ENCODE assay signal across 20 cellular contexts in the genomic region with DNA sequence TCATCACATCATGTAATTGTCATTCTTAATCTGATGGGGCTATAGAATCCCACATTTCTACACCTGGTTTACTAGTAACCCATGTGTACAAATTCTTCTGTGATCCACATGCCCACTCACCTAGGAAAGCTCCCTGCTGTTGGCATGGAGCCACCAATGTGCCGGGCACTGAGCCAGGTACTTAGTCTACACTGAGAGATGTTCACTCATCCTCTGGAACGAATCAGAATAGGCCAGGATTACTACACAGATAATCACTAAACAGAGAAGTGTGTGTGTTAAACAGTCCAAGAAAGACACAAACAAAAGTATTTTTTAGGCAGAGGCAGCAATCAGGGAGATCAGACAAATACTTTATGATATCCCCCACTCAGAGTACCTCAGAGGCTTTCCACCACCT.
A peak's percentile ranks its signal among the peaks of the same experiment; 100 is the strongest.
DNase-seq lines count a peak whose midpoint lies in the region; ATAC-seq and TF ChIP-seq lines count a peak whose summit lies in the region.
"Had no signal": no experiment of that assay in that cellular context is flagged by ENCODE, and none has a peak within 500 bp of the region (broad histone marks: within the 10 kb centered on the region; RNA-seq: fewer than 3 reads in every experiment).

No MANE protein-coding gene starts in this region.

- H3K4me3 ChIP-seq in coronary artery, result no peak overlapping the region
- H3K4me3 ChIP-seq: body of pancreas, colonic mucosa, HAP-1, hepatocyte, SJSA1, spleen, transverse colon had no signal

- intact Hi-C loops in left ventricle myocardium superior (cut with micrococcal nuclease), result loop anchor here (10.0 kb wide), 1 partner anchor 123 kb away; no protein-coding TSS in a partner anchor

- peak; percentile 72 to 83 for DNase-seq in NCI-H524 (lab: John Stamatoyannopoulos, UW)
- DNase-seq in NCI-H524 treated with DMSO at 0.1 percent for 48 hours (lab: John Stamatoyannopoulos, UW), result no peak
- DNase-seq in EL, result peak; percentile 1
- peak; percentile 4 for DNase-seq in NCI-H69 (lab: John Stamatoyannopoulos, UW)
- peak; percentile 68 for DNase-seq in left ventricle myocardium superior
- no peak for DNase-seq in coronary artery (ENCODE audit: low spot score)
- DNase-seq: activated CD4-positive, alpha-beta T cell treated with anti-CD3 and anti-CD28 coated beads for 48 hours; colonic mucosa; DND-41; NCI-H1092 treated with DMSO at 0.1 percent for 48 hours; spleen; stimulated activated CD4-positive, alpha-beta T cell treated with anti-CD3 and anti-CD28 coated beads, Interleukin-4, amount 100 ng/mL, for 4 hours; stimulated activated naive CD8-positive, alpha-beta T cell treated with anti-CD3 and anti-CD28 coated beads, Interleukin-15, amount 100 ng/mL, for 72 hours; transverse colon had no signal

- ATAC-seq in left ventricle myocardium superior (peak; percentile 76), GM18867 (IDR thresholded peaks at IDR 0.05; ENCODE audit: unreplicated experiment) (no peak), HG03175 (IDR thresholded peaks at IDR 0.05; ENCODE audit: unreplicated experiment) (no peak)
- ATAC-seq: body of pancreas; stimulated activated naive CD8-positive, alpha-beta T cell treated with anti-CD3 and anti-CD28 coated beads, Interleukin-15, amount 100 ng/mL, for 72 hours had no signal

- TF ChIP-seq CTCF in coronary artery (IDR thresholded peaks at IDR 0.05), result no peak

- no peak overlapping the region for H3K27ac ChIP-seq in coronary artery
- H3K27ac ChIP-seq: body of pancreas, colonic mucosa, hepatocyte, SJSA1, spleen, transverse colon had no signal

Comparison
In these comparisons a context has a peak if more than half of its experiments do, and no peak if none do; other contexts are left out.
1. DNase-seq: peak in NCI-H524 (2 of 2), EL (single experiment), NCI-H69 (single experiment) and left ventricle myocardium superior (single experiment); none in NCI-H524 treated with DMSO at 0.1 percent for 48 hours (single experiment) and coronary artery (single experiment).